ENCODE assay signal across 12 cellular contexts in the genomic region with DNA sequence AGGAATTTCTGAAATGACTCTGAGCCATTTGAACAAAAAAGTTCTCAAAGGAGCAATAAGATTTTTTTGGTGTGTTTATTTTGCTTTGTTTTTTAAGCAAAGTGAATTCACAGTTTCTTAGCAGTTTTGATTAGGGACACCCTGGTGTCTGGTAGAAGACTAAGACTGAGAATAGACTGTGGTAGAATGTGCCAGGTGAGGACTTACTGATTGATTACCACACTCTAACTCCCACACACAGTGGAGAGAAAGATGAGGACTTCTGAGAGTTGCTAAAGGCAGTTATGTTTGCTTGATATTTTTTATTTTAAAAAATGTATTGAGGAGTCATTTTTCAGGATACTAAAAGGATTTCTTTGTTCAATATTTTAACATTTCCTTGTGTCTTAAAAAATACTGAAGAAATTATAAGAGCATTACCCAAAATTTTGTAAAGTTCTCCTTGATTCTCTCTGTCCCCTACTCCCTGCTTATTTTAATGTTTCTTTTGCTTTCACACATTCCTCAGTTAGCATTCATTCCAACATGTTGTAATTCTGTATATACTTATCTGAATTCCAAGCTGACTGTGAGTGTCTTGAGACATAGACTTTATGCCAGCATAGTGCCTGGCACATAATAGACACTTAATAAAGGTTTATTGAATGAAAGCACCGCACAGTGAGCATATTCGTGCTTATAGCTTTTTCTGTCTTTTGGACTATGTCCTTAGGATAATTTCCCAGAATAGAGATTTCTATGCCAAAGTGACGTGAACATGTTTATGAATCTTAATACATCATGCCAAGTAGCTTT.
DNase-seq lines count a peak whose midpoint lies in the region; FAIRE-seq and TF ChIP-seq lines count a peak whose summit lies in the region.
"Had no signal": no experiment of that assay in that cellular context is flagged by ENCODE, and none has a peak within 500 bp of the region (broad histone marks: within the 10 kb centered on the region; RNA-seq: fewer than 3 reads in every experiment).

No MANE protein-coding gene starts in this region.

- BruUV-seq in MCF 10A (replicated peaks; lab: Mats Ljungman, UMichigan): no TSS peak

- no peak overlapping the region for H3K4me3 ChIP-seq in breast epithelium
- H3K4me3 ChIP-seq in kidney (ENCODE audit: low read length in 2 of 2): no peak overlapping the region

- peak overlapping the region; percentile 12 for H3K4me3 Mint-ChIP-seq in MCF 10A (ENCODE audit: unreplicated experiment)
- no peak overlapping the region for H3K4me3 Mint-ChIP-seq in activated T-helper 1 cell treated with anti-CD3 and anti-CD28 coated beads, Interleukin-12 subunit alpha, Interleukin-12 subunit beta, Interleukin-2, Interleukin-4 antibody, amounts not matched to agents 30 ng/mL and 10 ng/mL and 1 ng/mL, durations not matched to agents 14 hours and 24 hours and 36 hours
- H3K4me3 Mint-ChIP-seq in type B pancreatic cell: no peak overlapping the region
- H3K4me3 Mint-ChIP-seq: brain, naive B cell had no signal

- no peak for TF ChIP-seq CTCF in MCF 10A (IDR thresholded peaks at IDR 0.05; ENCODE audit: unreplicated experiment)
- no peak for TF ChIP-seq CTCF in breast epithelium (IDR thresholded peaks at IDR 0.05)
- no peak for TF ChIP-seq CTCF in type B pancreatic cell (conservative IDR thresholded peaks at IDR 0.05)
- no peak for TF ChIP-seq CTCF in kidney (IDR thresholded peaks at IDR 0.05; ENCODE audit: borderline replicate concordance, extremely low read depth, insufficient read depth)

- H3K27me3 Mint-ChIP-seq in MCF 10A (ENCODE audit: insufficient read depth, unreplicated experiment) (no peaks in the 10 kb centered on the region), type B pancreatic cell (no peaks in the 10 kb centered on the region)
- no peaks in the 10 kb centered on the region for H3K27me3 Mint-ChIP-seq in activated T-helper 1 cell treated with anti-CD3 and anti-CD28 coated beads, Interleukin-12 subunit alpha, Interleukin-12 subunit beta, Interleukin-2, Interleukin-4 antibody, amounts not matched to agents 30 ng/mL and 10 ng/mL and 1 ng/mL, durations not matched to agents 14 hours and 24 hours and 36 hours (ENCODE audit: insufficient read depth)
- H3K27me3 Mint-ChIP-seq: brain, naive B cell had no signal

- H3K9ac ChIP-seq in kidney (ENCODE audit: low read length in 2 of 2): no peak overlapping the region

- H3K27ac ChIP-seq in breast epithelium: peak overlapping the region in 1 of 2 donors; percentile 8
- no peak overlapping the region for H3K27ac ChIP-seq in kidney (ENCODE audit: low read depth in 2 of 2, low read length in 2 of 2)

- no peak for FAIRE-seq in kidney (lab: Jason Lieb, UNC)
- FAIRE-seq: endothelial cell of umbilical vein had no signal

- H3K36me3 Mint-ChIP-seq in MCF 10A (ENCODE audit: insufficient read depth, unreplicated experiment) (peaks cover 8% of the 10 kb centered on the region), type B pancreatic cell (peaks cover 4% of the 10 kb centered on the region)
- H3K36me3 Mint-ChIP-seq in activated T-helper 1 cell treated with anti-CD3 and anti-CD28 coated beads, Interleukin-12 subunit alpha, Interleukin-12 subunit beta, Interleukin-2, Interleukin-4 antibody, amounts not matched to agents 30 ng/mL and 10 ng/mL and 1 ng/mL, durations not matched to agents 14 hours and 24 hours and 36 hours (ENCODE audit: low read depth): peaks cover 10% of the 10 kb centered on the region
- H3K36me3 Mint-ChIP-seq: brain, naive B cell had no signal

- H3K4me1 Mint-ChIP-seq in MCF 10A (ENCODE audit: insufficient read depth, unreplicated experiment) (peaks cover 23% of the 10 kb centered on the region), type B pancreatic cell (ENCODE audit: unreplicated experiment) (peaks cover 10% of the 10 kb centered on the region)
- peaks cover 32% of the 10 kb centered on the region for H3K4me1 Mint-ChIP-seq in activated T-helper 1 cell treated with anti-CD3 and anti-CD28 coated beads, Interleukin-12 subunit alpha, Interleukin-12 subunit beta, Interleukin-2, Interleukin-4 antibody, amounts not matched to agents 30 ng/mL and 10 ng/mL and 1 ng/mL, durations not matched to agents 14 hours and 24 hours and 36 hours (ENCODE audit: low read depth)
- H3K4me1 Mint-ChIP-seq: naive B cell had no signal

- H3K27ac Mint-ChIP-seq in MCF 10A (ENCODE audit: low read depth, unreplicated experiment) (peak overlapping the region; percentile 40), type B pancreatic cell (peak overlapping the region; percentile 42)
- peak overlapping the region; percentile 12 for H3K27ac Mint-ChIP-seq in activated T-helper 1 cell treated with anti-CD3 and anti-CD28 coated beads, Interleukin-12 subunit alpha, Interleukin-12 subunit beta, Interleukin-2, Interleukin-4 antibody, amounts not matched to agents 30 ng/mL and 10 ng/mL and 1 ng/mL, durations not matched to agents 14 hours and 24 hours and 36 hours
- H3K27ac Mint-ChIP-seq: naive B cell had no signal

- H3K9me3 Mint-ChIP-seq in MCF 10A (ENCODE audit: unreplicated experiment) (no peaks in the 10 kb centered on the region), type B pancreatic cell (no peaks in the 10 kb centered on the region)
- no peaks in the 10 kb centered on the region for H3K9me3 Mint-ChIP-seq in activated T-helper 1 cell treated with anti-CD3 and anti-CD28 coated beads, Interleukin-12 subunit alpha, Interleukin-12 subunit beta, Interleukin-2, Interleukin-4 antibody, amounts not matched to agents 30 ng/mL and 10 ng/mL and 1 ng/mL, durations not matched to agents 14 hours and 24 hours and 36 hours
- H3K9me3 Mint-ChIP-seq: naive B cell had no signal

- H3K9me3 ChIP-seq in breast epithelium (no peaks in the 10 kb centered on the region), kidney (ENCODE audit: control insufficient read depth in 1 of 2, low read length in 2 of 2) (no peaks in the 10 kb centered on the region)

- CTCF ChIA-PET in MCF 10A (lab: Yijun Ruan, JAX): interaction anchor here (0.6 to 2.3 kb wide), 4 partner anchors 9 to 28 kb away, joined by 3 to 9 read pairs (median 3); no protein-coding TSS in a partner anchor

- DNase-seq in MCF 10A (ENCODE audit: unreplicated experiment) (peak; percentile 61), breast epithelium (ENCODE audit: low spot score in 2 of 2) (no peak), iris pigment epithelial cell (ENCODE audit: low read depth) (peak; percentile 55), type B pancreatic cell (ENCODE audit: extremely low spot score, unreplicated experiment) (no peak), NCI-H1694 (lab: John Stamatoyannopoulos, UW) (no peak), kidney (no peak), NCI-H146 (lab: John Stamatoyannopoulos, UW) (no peak)
- DNase-seq in activated T-helper 1 cell treated with anti-CD3 and anti-CD28 coated beads, Interleukin-12 subunit alpha, Interleukin-12 subunit beta, Interleukin-2, Interleukin-4 antibody, amounts not matched to agents 30 ng/mL and 10 ng/mL and 1 ng/mL, durations not matched to agents 14 hours and 24 hours and 36 hours (ENCODE audit: low spot score): no peak
- DNase-seq: activated CD8-positive, alpha-beta memory T cell treated with anti-CD3 and anti-CD28 coated beads, Interleukin-2, amount 50 U/mL, for 48 hours; naive B cell had no signal

- intact Hi-C loops in MCF 10A (cut with micrococcal nuclease) (no loop called here), breast epithelium (cut with DNase I; ENCODE audit: low total_unique reads) (no loop called here), kidney (cut with DNase I) (no loop called here)
- intact Hi-C loops in activated T-helper 1 cell treated with anti-CD3 and anti-CD28 coated beads, Interleukin-12 subunit alpha, Interleukin-12 subunit beta, Interleukin-2, Interleukin-4 antibody, amounts not matched to agents 30 ng/mL and 10 ng/mL and 1 ng/mL, durations not matched to agents 14 hours and 24 hours and 36 hours (cut with micrococcal nuclease): loop anchor here (1.0 to 2.0 kb wide), 5 partner anchors 9 to 33 kb away; no protein-coding TSS in a partner anchor

- no peaks in the 10 kb centered on the region for H3K36me3 ChIP-seq in breast epithelium
- H3K36me3 ChIP-seq in kidney (ENCODE audit: control insufficient read depth in 1 of 2, insufficient read depth in 2 of 2, low read length in 2 of 2): no peaks in the 10 kb centered on the region

- TF ChIP-seq POLR2A in breast epithelium (IDR thresholded peaks at IDR 0.05): no peak

- no peaks in the 10 kb centered on the region for H3K27me3 ChIP-seq in breast epithelium

- POLR2A ChIA-PET in MCF 10A (lab: Yijun Ruan, JAX): interaction anchor here (0.8 to 5.6 kb wide), 17 partner anchors 9 to 192 kb away, joined by 3 to 99 read pairs (median 4); no protein-coding TSS in a partner anchor

- H3K4me1 ChIP-seq in breast epithelium: no peaks in the 10 kb centered on the region
- peaks cover 0 to 15% of the 10 kb centered on the region in 2 donors for H3K4me1 ChIP-seq in kidney (ENCODE audit: control insufficient read depth in 1 of 2, insufficient read depth in 1 of 2, low read depth in 1 of 2, low read length in 2 of 2)

Comparison
In these comparisons a context has a peak if more than half of its experiments do, and no peak if none do; other contexts are left out.
1. DNase-seq: peak in MCF 10A (single experiment) and iris pigment epithelial cell (single experiment); none in breast epithelium (0 of 2), activated T-helper 1 cell treated with anti-CD3 and anti-CD28 coated beads, Interleukin-12 subunit alpha, Interleukin-12 subunit beta, Interleukin-2, Interleukin-4 antibody, amounts not matched to agents 30 ng/mL and 10 ng/mL and 1 ng/mL, durations not matched to agents 14 hours and 24 hours and 36 hours (single experiment), type B pancreatic cell (single experiment), NCI-H1694 (single experiment), kidney (single experiment) and NCI-H146 (single experiment).
2. Peak in every context shown above with its lines, with median percentiles within 50 percentile points of each other: H3K27ac Mint-ChIP-seq.